ENCODE assay signal across 22 cellular contexts in genomic region chr10:77546048-77546447, GRCh38.
"Had no signal": no experiment of that assay in that cellular context is flagged by ENCODE, and none has a peak within 500 bp of the region (broad histone marks: within the 10 kb centered on the region; RNA-seq: fewer than 3 reads in every experiment).

No MANE protein-coding gene starts in this region.

- H3K27ac Mint-ChIP-seq: activated B cell treated with CpG ODN at 0.5 μM for 24 hours; activated CD8-positive, alpha-beta T cell treated with anti-CD3 and anti-CD28 coated beads for 36 hours; activated naive CD4-positive, alpha-beta T cell treated with anti-CD3 and anti-CD28 coated beads for 36 hours; activated T-helper 17 cell treated with anti-CD3 and anti-CD28 coated beads, Interleukin-2, amount 50 U/mL, for 72 hours; natural killer cell treated with Interleukin-12 subunit alpha and Interleukin-12 subunit beta and Interleukin-15 and Interleukin-18, amount 100 ng/mL, for 72 hours; stimulated activated memory B cell treated with anti-CD40 and anti-IgM and Interleukin-4, amounts not matched to agents 10 μg/mL and 1 μg/mL and 100 μg/mL, for 72 hours had no signal

- H3K36me3 ChIP-seq: lower lobe of right lung, transverse colon, vagina had no signal

- H3K36me3 Mint-ChIP-seq: natural killer cell treated with Interleukin-12 subunit alpha and Interleukin-12 subunit beta and Interleukin-15 and Interleukin-18, amount 100 ng/mL, for 72 hours; stimulated activated memory B cell treated with anti-CD40 and anti-IgM and Interleukin-4, amounts not matched to agents 10 μg/mL and 1 μg/mL and 100 μg/mL, for 72 hours had no signal

- H3K4me3 ChIP-seq: lower lobe of right lung, smooth muscle cell, transverse colon, vagina had no signal

- H3K9me3 ChIP-seq: lower lobe of right lung, transverse colon, vagina had no signal

- ATAC-seq: activated CD8-positive, alpha-beta T cell treated with anti-CD3 and anti-CD28 coated beads for 36 hours; activated T-helper 17 cell treated with anti-CD3 and anti-CD28 coated beads, Interleukin-2, amount 50 U/mL, for 72 hours; effector memory CD8-positive, alpha-beta T cell; lower lobe of right lung; right cardiac atrium; SK-N-SH treated with all-trans-retinoic acid at 6 μM for 48 hours; stimulated activated memory B cell treated with anti-CD40 and anti-IgM and Interleukin-4, amounts not matched to agents 10 μg/mL and 1 μg/mL and 100 μg/mL, for 72 hours had no signal

- H3K9me3 Mint-ChIP-seq: activated B cell treated with CpG ODN at 0.5 μM for 24 hours; effector memory CD8-positive, alpha-beta T cell had no signal

- H3K4me3 Mint-ChIP-seq: activated B cell treated with CpG ODN at 0.5 μM for 24 hours; activated CD8-positive, alpha-beta T cell treated with anti-CD3 and anti-CD28 coated beads for 36 hours; activated naive CD4-positive, alpha-beta T cell treated with anti-CD3 and anti-CD28 coated beads for 36 hours; activated T-helper 17 cell treated with anti-CD3 and anti-CD28 coated beads, Interleukin-2, amount 50 U/mL, for 72 hours; effector memory CD8-positive, alpha-beta T cell; natural killer cell treated with Interleukin-12 subunit alpha and Interleukin-12 subunit beta and Interleukin-15 and Interleukin-18, amount 100 ng/mL, for 72 hours; stimulated activated memory B cell treated with anti-CD40 and anti-IgM and Interleukin-4, amounts not matched to agents 10 μg/mL and 1 μg/mL and 100 μg/mL, for 72 hours had no signal

- H3K4me1 Mint-ChIP-seq: activated T-helper 17 cell treated with anti-CD3 and anti-CD28 coated beads, Interleukin-2, amount 50 U/mL, for 72 hours had no signal

- H3K4me1 ChIP-seq: vagina had no signal

- DNase-seq: activated B cell treated with CpG ODN at 0.5 μM for 24 hours; activated CD4-positive, alpha-beta T cell treated with anti-CD3 and anti-CD28 coated beads for 48 hours; activated CD8-positive, alpha-beta T cell treated with anti-CD3 and anti-CD28 coated beads for 36 hours; activated naive CD4-positive, alpha-beta T cell treated with anti-CD3 and anti-CD28 coated beads for 36 hours; activated T-cell treated with anti-CD3 and anti-CD28 coated beads, Interleukin-2, amount 50 U/mL, for 1 hour; dermis blood vessel endothelial cell; effector memory CD8-positive, alpha-beta T cell; foreskin fibroblast; hypothalamus; lower lobe of right lung; nucleus accumbens; right cardiac atrium; stimulated activated CD4-positive, alpha-beta T cell treated with anti-CD3 and anti-CD28 coated beads, Interleukin-4, amount 100 ng/mL, for 1 hour; T-helper 1 cell; T-helper 9 cell; transverse colon had no signal

- H3K27ac ChIP-seq: lower lobe of right lung, vagina had no signal

- H3K27me3 Mint-ChIP-seq: activated B cell treated with CpG ODN at 0.5 μM for 24 hours; stimulated activated memory B cell treated with anti-CD40 and anti-IgM and Interleukin-4, amounts not matched to agents 10 μg/mL and 1 μg/mL and 100 μg/mL, for 72 hours had no signal
